In the genomic region with DNA sequence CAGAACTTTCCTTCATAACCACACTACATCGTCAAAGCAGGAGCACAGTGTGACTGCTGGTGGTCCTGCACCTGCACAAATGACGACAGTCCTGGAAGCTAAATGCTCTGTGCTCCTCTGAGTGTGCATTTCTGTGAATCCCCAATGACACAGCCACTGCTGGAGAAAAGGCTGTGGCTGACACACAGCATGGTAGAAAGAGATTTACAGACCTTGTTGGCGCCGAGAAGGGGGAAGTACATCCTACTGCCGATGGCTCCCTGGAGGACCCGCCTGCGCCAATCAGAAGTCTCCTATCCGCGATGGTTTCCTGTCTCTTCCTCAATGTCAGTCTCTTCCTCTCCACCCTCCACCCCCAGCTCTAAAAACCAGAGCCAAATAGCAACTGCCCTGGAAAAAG, we compare ENCODE assay signal across 12 cellular contexts.
DNase-seq lines count a peak whose midpoint lies in the region; ATAC-seq and TF ChIP-seq lines count a peak whose summit lies in the region.
"Had no signal": no experiment of that assay in that cellular context is flagged by ENCODE, and none has a peak within 500 bp of the region (broad histone marks: within the 10 kb centered on the region; RNA-seq: fewer than 3 reads in every experiment).

No MANE protein-coding gene starts in this region.

- no peak for TF ChIP-seq CTCF in omental fat pad (IDR thresholded peaks at IDR 0.05)

- no peak overlapping the region for H3K9ac ChIP-seq in SK-N-MC (ENCODE audit: insufficient read length)

- peak; percentile 5 to 7 for DNase-seq in activated CD4-positive, alpha-beta T cell treated with anti-CD3 and anti-CD28 coated beads for 4 hours
- no peak for DNase-seq in activated CD4-positive, alpha-beta T cell treated with anti-CD3 and anti-CD28 coated beads for 1 hour
- DNase-seq in SK-N-MC (ENCODE audit: low read depth, low spot score) (no peak), HPDE6-E6E7 (ENCODE audit: extremely low spot score) (no peak), mesenteric fat pad (ENCODE audit: low spot score) (no peak), omental fat pad (ENCODE audit: low spot score) (no peak)
- DNase-seq in stimulated activated effector memory CD8-positive, alpha-beta T cell treated with anti-CD3 and anti-CD28 coated beads, Interleukin-12 subunit alpha, Interleukin-12 subunit beta, amount 100 ng/mL, for 72 hours (ENCODE audit: low spot score in 2 of 2), result no peak
- DNase-seq: effector memory CD4-positive, alpha-beta T cell; NCI-H526 had no signal

- H3K27me3 Mint-ChIP-seq in dendritic cell treated with granulocyte-macrophage colony-stimulating factor and Interleukin-4, amounts not matched to agents 40 ng/mL and 50 ng/mL, for 4 days, result no peaks in the 10 kb centered on the region

- no peaks in the 10 kb centered on the region for H3K9me3 Mint-ChIP-seq in dendritic cell treated with granulocyte-macrophage colony-stimulating factor and Interleukin-4, amounts not matched to agents 40 ng/mL and 50 ng/mL, for 4 days
- H3K9me3 Mint-ChIP-seq in stimulated activated effector memory CD8-positive, alpha-beta T cell treated with anti-CD3 and anti-CD28 coated beads, Interleukin-12 subunit alpha, Interleukin-12 subunit beta, amount 100 ng/mL, for 72 hours, result no peaks in the 10 kb centered on the region
- H3K9me3 Mint-ChIP-seq: GM23338 had no signal

- H3K36me3 Mint-ChIP-seq in dendritic cell treated with granulocyte-macrophage colony-stimulating factor and Interleukin-4, amounts not matched to agents 40 ng/mL and 50 ng/mL, for 4 days (ENCODE audit: low read depth), result no peaks in the 10 kb centered on the region
- H3K36me3 Mint-ChIP-seq in stimulated activated effector memory CD8-positive, alpha-beta T cell treated with anti-CD3 and anti-CD28 coated beads, Interleukin-12 subunit alpha, Interleukin-12 subunit beta, amount 100 ng/mL, for 72 hours, result no peaks in the 10 kb centered on the region

- no peaks in the 10 kb centered on the region for H3K9me3 ChIP-seq in SK-N-MC (ENCODE audit: low read depth, low read length)
- H3K9me3 ChIP-seq: A549 had no signal

- H3K4me3 ChIP-seq in SK-N-MC, result peak overlapping the region; percentile 36; the same call in 1 of the 2 replicates
- H3K4me3 ChIP-seq: A549, GM23338 had no signal

- ATAC-seq in stimulated activated effector memory CD8-positive, alpha-beta T cell treated with anti-CD3 and anti-CD28 coated beads, Interleukin-12 subunit alpha, Interleukin-12 subunit beta, amount 100 ng/mL, for 72 hours, result peak; percentile 55
- ATAC-seq in omental fat pad (ENCODE audit: low FRiP score), result no peak
- ATAC-seq: A549, GM23338 had no signal

- peaks cover 74% of the 10 kb centered on the region for H3K4me1 Mint-ChIP-seq in dendritic cell treated with granulocyte-macrophage colony-stimulating factor and Interleukin-4, amounts not matched to agents 40 ng/mL and 50 ng/mL, for 4 days (ENCODE audit: low read depth)
- H3K4me1 Mint-ChIP-seq in stimulated activated effector memory CD8-positive, alpha-beta T cell treated with anti-CD3 and anti-CD28 coated beads, Interleukin-12 subunit alpha, Interleukin-12 subunit beta, amount 100 ng/mL, for 72 hours, result peaks cover 14% of the 10 kb centered on the region

- no peaks in the 10 kb centered on the region for H3K36me3 ChIP-seq in SK-N-MC (ENCODE audit: insufficient read depth, low read length)

- H3K27ac ChIP-seq in SK-N-MC, result no peak overlapping the region
- H3K27ac ChIP-seq: A549 had no signal

- intact Hi-C loops in dendritic cell treated with granulocyte-macrophage colony-stimulating factor and Interleukin-4, amounts not matched to agents 40 ng/mL and 50 ng/mL, for 4 days (cut with micrococcal nuclease), result loop anchor here (5.0 kb wide), 2 partner anchors 72 to 163 kb away; no protein-coding TSS in a partner anchor

- H3K27ac Mint-ChIP-seq in dendritic cell treated with granulocyte-macrophage colony-stimulating factor and Interleukin-4, amounts not matched to agents 40 ng/mL and 50 ng/mL, for 4 days, result peak overlapping the region; percentile 81
- H3K27ac Mint-ChIP-seq in stimulated activated effector memory CD8-positive, alpha-beta T cell treated with anti-CD3 and anti-CD28 coated beads, Interleukin-12 subunit alpha, Interleukin-12 subunit beta, amount 100 ng/mL, for 72 hours, result no peak overlapping the region
- H3K27ac Mint-ChIP-seq: GM23338 had no signal

- peak overlapping the region; percentile 18 for H3K4me3 Mint-ChIP-seq in dendritic cell treated with granulocyte-macrophage colony-stimulating factor and Interleukin-4, amounts not matched to agents 40 ng/mL and 50 ng/mL, for 4 days
- no peak overlapping the region for H3K4me3 Mint-ChIP-seq in stimulated activated effector memory CD8-positive, alpha-beta T cell treated with anti-CD3 and anti-CD28 coated beads, Interleukin-12 subunit alpha, Interleukin-12 subunit beta, amount 100 ng/mL, for 72 hours
- H3K4me3 Mint-ChIP-seq: GM23338 had no signal

Comparison
In these comparisons a context has a peak if more than half of its experiments do, and no peak if none do; other contexts are left out.
1. DNase-seq: peak in activated CD4-positive, alpha-beta T cell treated with anti-CD3 and anti-CD28 coated beads for 4 hours (2 of 2); none in activated CD4-positive, alpha-beta T cell treated with anti-CD3 and anti-CD28 coated beads for 1 hour (single experiment), SK-N-MC (single experiment), stimulated activated effector memory CD8-positive, alpha-beta T cell treated with anti-CD3 and anti-CD28 coated beads, Interleukin-12 subunit alpha, Interleukin-12 subunit beta, amount 100 ng/mL, for 72 hours (0 of 2), HPDE6-E6E7 (single experiment), mesenteric fat pad (single experiment) and omental fat pad (single experiment).